ENCODE assay signal across 9 cellular contexts in genomic region chr16:2428787-2429036, GRCh38. TPM values are rescaled to one million over a fixed set of nuclear protein-coding genes. Genes with fewer than 3 reads are reported as not detected.
DNase-seq lines count a peak whose midpoint lies in the region; ATAC-seq and TF ChIP-seq lines count a peak whose summit lies in the region.
"Had no signal": no experiment of that assay in that cellular context is flagged by ENCODE, and none has a peak within 500 bp of the region (broad histone marks: within the 10 kb centered on the region; RNA-seq: fewer than 3 reads in every experiment).

No MANE protein-coding gene starts in this region.

- in situ Hi-C loops in GM13977 (cut with MboI; ENCODE audit: low pct_unique_long_range_greater_than_20kb, low sequenced_read_pairs, unreplicated experiment): loop anchor here (10.0 kb wide), 1 partner anchor 74 kb away; no protein-coding TSS in a partner anchor

- H3K27me3 Mint-ChIP-seq in activated CD4-positive, alpha-beta T cell treated with anti-CD3 and anti-CD28 coated beads, Interleukin-2, amount 10 ng/mL, durations not matched to agents 7 days and 5 days: no peaks in the 10 kb centered on the region

- no peak for DNase-seq in activated CD4-positive, alpha-beta T cell treated with anti-CD3 and anti-CD28 coated beads, Interleukin-2, amount 10 ng/mL, durations not matched to agents 7 days and 5 days
- DNase-seq in activated CD4-positive, alpha-beta T cell treated with anti-CD3 and anti-CD28 coated beads for 4 hours: no peak
- DNase-seq in left lung (no peak), tibial nerve (ENCODE audit: low spot score in 2 of 2) (no peak), GM13977 (ENCODE audit: low spot score) (no peak), GM10248 (ENCODE audit: extremely low spot score) (no peak)
- no peak for DNase-seq in stimulated activated CD4-positive, alpha-beta T cell treated with anti-CD3 and anti-CD28 coated beads, Interleukin-15, amount 100 ng/mL, for 24 hours

- peak; percentile 54 for ATAC-seq in left lung

- no peak for TF ChIP-seq POLR2A in tibial nerve (IDR thresholded peaks at IDR 0.05)

- peak overlapping the region; percentile 91 for H3K4me3 Mint-ChIP-seq in activated CD4-positive, alpha-beta T cell treated with anti-CD3 and anti-CD28 coated beads, Interleukin-2, amount 10 ng/mL, durations not matched to agents 7 days and 5 days

- 0 to 1% methylated on average over 23 to 24 of the region's 24 CpGs for WGBS in tibial nerve, 2 donors

- CTCF ChIA-PET in activated CD4-positive, alpha-beta T cell treated with anti-CD3 and anti-CD28 coated beads, Interleukin-2, amount 10 ng/mL, durations not matched to agents 7 days and 5 days (lab: Charles Lee): interaction anchor here (1.1 to 2.5 kb wide), 3 partner anchors 12 to 234 kb away, joined by 3 to 9 read pairs (median 6); no protein-coding TSS in a partner anchor
- CTCF ChIA-PET in GM10248 (lab: Yijun Ruan, JAX): interaction anchor here (0.9 to 3.0 kb wide), 7 partner anchors 10 to 72 kb away, joined by 3 to 11 read pairs (median 4); no protein-coding TSS in a partner anchor

- intact Hi-C loops in left lung (cut with DNase I): no loop called here

- peaks cover 40% of the 10 kb centered on the region for H3K4me1 Mint-ChIP-seq in activated CD4-positive, alpha-beta T cell treated with anti-CD3 and anti-CD28 coated beads, Interleukin-2, amount 10 ng/mL, durations not matched to agents 7 days and 5 days

- H3K36me3 ChIP-seq in left lung: peaks cover 0 to 16% of the 10 kb centered on the region in 2 donors
- peaks cover 0 to 15% (median 0%) of the 10 kb centered on the region in 3 donors for H3K36me3 ChIP-seq in tibial nerve

- POLR2A ChIA-PET in activated CD4-positive, alpha-beta T cell treated with anti-CD3 and anti-CD28 coated beads, Interleukin-2, amount 10 ng/mL, durations not matched to agents 7 days and 5 days (lab: Charles Lee): no interaction called here
- POLR2A ChIA-PET in GM10248 (lab: Yijun Ruan, JAX): no interaction called here

- H3K27ac ChIP-seq in angular gyrus (ENCODE audit: low read depth, low read length) (peak overlapping the region; percentile 46), left lung (peak overlapping the region; percentile 64 to 70), tibial nerve (peak overlapping the region; percentile 77 to 89 (median 82))
- H3K27ac ChIP-seq: epithelial cell of prostate had no signal

- peak overlapping the region; percentile 91 to 95 for H3K4me3 ChIP-seq in left lung
- peak overlapping the region; percentile 79 to 96 (median 93) for H3K4me3 ChIP-seq in tibial nerve

- TF ChIP-seq EP300 in tibial nerve (IDR thresholded peaks at IDR 0.05): no peak

- no peak for TF ChIP-seq CTCF in left lung (IDR thresholded peaks at IDR 0.05)
- peak in 1 of 5 experiments; percentile 3 for TF ChIP-seq CTCF in tibial nerve (IDR thresholded peaks at IDR 0.05)
- TF ChIP-seq CTCF in GM13977 (IDR thresholded peaks at IDR 0.05; ENCODE audit: extremely low read depth, insufficient read depth, missing control alignments): no peak
- no peak for TF ChIP-seq CTCF in GM10248 (IDR thresholded peaks at IDR 0.05; ENCODE audit: control extremely low read depth, extremely low read depth, low read depth, missing control alignments)

- H3K27ac Mint-ChIP-seq in activated CD4-positive, alpha-beta T cell treated with anti-CD3 and anti-CD28 coated beads, Interleukin-2, amount 10 ng/mL, durations not matched to agents 7 days and 5 days: peak overlapping the region; percentile 93

- H3K36me3 Mint-ChIP-seq in activated CD4-positive, alpha-beta T cell treated with anti-CD3 and anti-CD28 coated beads, Interleukin-2, amount 10 ng/mL, durations not matched to agents 7 days and 5 days (ENCODE audit: low read depth): peaks cover 27% of the 10 kb centered on the region

- H3K4me1 ChIP-seq in left lung: peaks cover 0 to 24% of the 10 kb centered on the region in 2 donors
- peaks cover 0 to 19% (median 10%) of the 10 kb centered on the region in 4 donors for H3K4me1 ChIP-seq in tibial nerve

- H3K9me3 Mint-ChIP-seq in activated CD4-positive, alpha-beta T cell treated with anti-CD3 and anti-CD28 coated beads, Interleukin-2, amount 10 ng/mL, durations not matched to agents 7 days and 5 days: no peaks in the 10 kb centered on the region

- H3K9me3 ChIP-seq in left lung (no peaks in the 10 kb centered on the region), tibial nerve (no peaks in the 10 kb centered on the region)

- H3K27me3 ChIP-seq in left lung: no peaks in the 10 kb centered on the region
- H3K27me3 ChIP-seq in tibial nerve: no peaks in the 10 kb centered on the region

RNA-seq across cellular contexts. Expression of gene CCNF, which starts 0.5 kb away (rescaled TPM):
- total RNA-seq in activated CD4-positive, alpha-beta T cell treated with anti-CD3 and anti-CD28 coated beads, Interleukin-2, amount 10 ng/mL, durations not matched to agents 7 days and 5 days: 100 to 1,000 TPM in 1 of 2 experiments, 10 to 100 TPM in 1; 99.3 to 101 TPM
- total RNA-seq in left lung: 1 to 10 TPM; 4.7 to 8.0 TPM
- 1 to 10 TPM; 1.6 to 3.0 (median 2.0) TPM for total RNA-seq in tibial nerve

RNA-seq across cellular contexts. Expression of gene TEDC2, which starts 31.2 kb away (rescaled TPM):
- 10 to 100 TPM; 15.5 to 21.4 TPM for total RNA-seq in activated CD4-positive, alpha-beta T cell treated with anti-CD3 and anti-CD28 coated beads, Interleukin-2, amount 10 ng/mL, durations not matched to agents 7 days and 5 days
- 1 to 10 TPM; 4.0 to 6.5 TPM for total RNA-seq in left lung
- 1 to 10 TPM in 3 of 4 donors, not detected in 1; 1.3 to 2.5 (median 1.8) TPM for total RNA-seq in tibial nerve

RNA-seq across cellular contexts. Expression of gene NTN3, which starts 42.4 kb away (rescaled TPM):
- total RNA-seq in activated CD4-positive, alpha-beta T cell treated with anti-CD3 and anti-CD28 coated beads, Interleukin-2, amount 10 ng/mL, durations not matched to agents 7 days and 5 days: not detected
- 1 to 10 TPM in 1 of 2 donors, not detected in 1; 1.7 TPM for total RNA-seq in left lung
- total RNA-seq in tibial nerve: under 1 TPM in 1 of 4 donors, not detected in 3; 0.39 TPM

RNA-seq across cellular contexts. Expression of gene TBC1D24, which starts 46.2 kb away (rescaled TPM):
- 1 to 10 TPM; 8.1 TPM for total RNA-seq in activated CD4-positive, alpha-beta T cell treated with anti-CD3 and anti-CD28 coated beads, Interleukin-2, amount 10 ng/mL, durations not matched to agents 7 days and 5 days
- total RNA-seq in left lung: 10 to 100 TPM; 37.1 to 41.4 TPM
- total RNA-seq in tibial nerve: 10 to 100 TPM; 12.0 to 18.3 (median 16.3) TPM

Comparison
In these comparisons a context has a peak if more than half of its experiments do, and no peak if none do; other contexts are left out.
1. RNA of gene CCNF, which starts 0.5 kb away (total RNA-seq): 99.3 to 101 TPM in activated CD4-positive, alpha-beta T cell treated with anti-CD3 and anti-CD28 coated beads, Interleukin-2, amount 10 ng/mL, durations not matched to agents 7 days and 5 days; 4.7 to 8.0 TPM in left lung and 1.6 to 3.0 TPM in tibial nerve; every median in the first group is over 10 times any median in the second.
2. Peak in every context shown above with its lines, with median percentiles within 50 percentile points of each other: H3K27ac ChIP-seq.